Comparison of ENCODE assay signal across 23 cellular contexts in genomic region chr18:61201516-61201915, GRCh38.
"Had no signal": no experiment of that assay in that cellular context is flagged by ENCODE, and none has a peak within 500 bp of the region (broad histone marks: within the 10 kb centered on the region; RNA-seq: fewer than 3 reads in every experiment).

No MANE protein-coding gene starts in this region.

- H3K4me3 Mint-ChIP-seq: effector memory CD8-positive, alpha-beta T cell; immature natural killer cell; naive thymus-derived CD8-positive, alpha-beta T cell; nephron progenitor cell; stimulated activated effector memory CD8-positive, alpha-beta T cell treated with anti-CD3 and anti-CD28 coated beads, Interleukin-12 subunit alpha, Interleukin-12 subunit beta, amount 100 ng/mL, for 72 hours; type B pancreatic cell had no signal

- H3K4me1 ChIP-seq: lower lobe of right lung, psoas muscle, sigmoid colon, stomach had no signal

- H3K4me1 Mint-ChIP-seq: immature natural killer cell; naive thymus-derived CD8-positive, alpha-beta T cell; nephron progenitor cell; stimulated activated effector memory CD8-positive, alpha-beta T cell treated with anti-CD3 and anti-CD28 coated beads, Interleukin-12 subunit alpha, Interleukin-12 subunit beta, amount 100 ng/mL, for 72 hours had no signal

- H3K4me3 ChIP-seq: coronary artery, lower lobe of right lung, psoas muscle, sigmoid colon, stomach, tibial artery had no signal

- H3K27me3 ChIP-seq: sigmoid colon, stomach, tibial artery had no signal

- H3K36me3 ChIP-seq: lower lobe of right lung, sigmoid colon, stomach, tibial artery had no signal

- H3K9me3 Mint-ChIP-seq: nephron progenitor cell, type B pancreatic cell had no signal

- H3K27ac Mint-ChIP-seq: effector memory CD8-positive, alpha-beta T cell; immature natural killer cell; naive thymus-derived CD8-positive, alpha-beta T cell; nephron progenitor cell; stimulated activated effector memory CD8-positive, alpha-beta T cell treated with anti-CD3 and anti-CD28 coated beads, Interleukin-12 subunit alpha, Interleukin-12 subunit beta, amount 100 ng/mL, for 72 hours; type B pancreatic cell had no signal

- DNase-seq: effector memory CD8-positive, alpha-beta T cell; hypothalamus; immature natural killer cell; islet precursor cell; kidney glomerular epithelial cell; left colon; left ventricle myocardium superior; lower lobe of right lung; naive thymus-derived CD8-positive, alpha-beta T cell; nephron progenitor cell; nucleus accumbens; posterior cingulate gyrus; psoas muscle; right cardiac atrium; sigmoid colon; stimulated activated CD4-positive, alpha-beta T cell treated with anti-CD3 and anti-CD28 coated beads, Interleukin-2, amount 100 ng/mL, for 24 hours; stimulated activated CD4-positive, alpha-beta T cell treated with anti-CD3 and anti-CD28 coated beads, Interleukin-4, amount 100 ng/mL, for 24 hours; stimulated activated naive CD4-positive, alpha-beta T cell treated with Interleukin-2 at 50 U/mL for 16 hours; stomach; tibial artery had no signal

- H3K36me3 Mint-ChIP-seq: immature natural killer cell; naive thymus-derived CD8-positive, alpha-beta T cell; stimulated activated effector memory CD8-positive, alpha-beta T cell treated with anti-CD3 and anti-CD28 coated beads, Interleukin-12 subunit alpha, Interleukin-12 subunit beta, amount 100 ng/mL, for 72 hours; type B pancreatic cell had no signal

- H3K9me3 ChIP-seq: lower lobe of right lung, psoas muscle, sigmoid colon, stomach, tibial artery had no signal

- H3K27ac ChIP-seq: coronary artery, lower lobe of right lung, psoas muscle, sigmoid colon, stomach, tibial artery had no signal

- H3K27me3 Mint-ChIP-seq: effector memory CD8-positive, alpha-beta T cell; naive thymus-derived CD8-positive, alpha-beta T cell; type B pancreatic cell had no signal
